Comparison of ENCODE assay signal across 29 cellular contexts in the genomic region with DNA sequence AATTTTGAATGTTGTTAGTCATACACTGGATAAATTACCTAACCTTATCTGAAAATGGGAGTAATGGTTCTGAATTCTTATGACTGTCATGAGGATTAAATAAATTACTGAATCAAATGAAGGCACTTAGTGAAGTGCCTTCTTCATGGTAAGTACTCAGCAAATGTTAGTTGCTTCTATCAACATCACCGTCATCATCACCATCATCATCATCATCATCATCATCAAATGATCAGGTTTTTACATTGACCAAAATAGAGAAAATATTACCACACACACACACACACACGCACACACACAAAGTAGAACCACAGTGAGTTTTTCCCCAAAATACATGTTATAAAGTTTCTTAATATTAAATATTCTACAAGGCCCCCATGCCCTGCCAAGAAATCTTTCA.
"Had no signal": no experiment of that assay in that cellular context is flagged by ENCODE, and none has a peak within 500 bp of the region (broad histone marks: within the 10 kb centered on the region; RNA-seq: fewer than 3 reads in every experiment).

No MANE protein-coding gene starts in this region.

- H3K27me3 ChIP-seq: colonic mucosa, esophagus muscularis mucosa, esophagus squamous epithelium, foreskin keratinocyte, gastrocnemius medialis, gastroesophageal sphincter, heart left ventricle, hepatocyte had no signal

- H3K79me2 ChIP-seq: hepatocyte had no signal

- H3K27me3 Mint-ChIP-seq: dendritic cell treated with granulocyte-macrophage colony-stimulating factor and Interleukin-4, amounts not matched to agents 40 ng/mL and 50 ng/mL, for 4 days; effector memory CD8-positive, alpha-beta T cell had no signal

- H2AFZ ChIP-seq: hepatocyte had no signal

- ATAC-seq: effector memory CD8-positive, alpha-beta T cell; esophagus mucosa; foreskin keratinocyte; gastrocnemius medialis; gastroesophageal sphincter; heart left ventricle; heart right ventricle had no signal

- H3K4me2 ChIP-seq: hepatocyte had no signal

- H3K27ac Mint-ChIP-seq: dendritic cell treated with granulocyte-macrophage colony-stimulating factor and Interleukin-4, amounts not matched to agents 40 ng/mL and 50 ng/mL, for 4 days; effector memory CD8-positive, alpha-beta T cell; endodermal cell had no signal

- H3K4me1 ChIP-seq: colonic mucosa, esophagus squamous epithelium, foreskin keratinocyte, gastroesophageal sphincter, heart left ventricle, heart right ventricle had no signal

- H3K9me3 ChIP-seq: colonic mucosa, esophagus muscularis mucosa, esophagus squamous epithelium, gastrocnemius medialis, gastroesophageal sphincter, heart left ventricle, heart right ventricle had no signal

- H3K4me3 ChIP-seq: colonic mucosa, coronary artery, dorsolateral prefrontal cortex, esophagus muscularis mucosa, esophagus squamous epithelium, gastrocnemius medialis, gastroesophageal sphincter, heart left ventricle, heart right ventricle, hepatocyte had no signal

- H3K36me3 ChIP-seq: colonic mucosa, esophagus muscularis mucosa, esophagus squamous epithelium, gastrocnemius medialis, gastroesophageal sphincter, heart left ventricle, heart right ventricle had no signal

- FAIRE-seq: endometrium, endothelial cell of umbilical vein, frontal cortex had no signal

- DNase-seq: colonic mucosa; cortex of kidney; dermis blood vessel endothelial cell; dorsolateral prefrontal cortex; effector CD4-positive, alpha-beta T cell; effector CD8-positive, alpha-beta T cell; effector memory CD4-positive, alpha-beta T cell; effector memory CD8-positive, alpha-beta T cell; endodermal cell; erythroblast; esophagus squamous epithelium; foreskin fibroblast; foreskin keratinocyte; foreskin melanocyte; gastrocnemius medialis; glutamatergic neuron; head of caudate nucleus; heart left ventricle; heart right ventricle had no signal

- H3K4me3 Mint-ChIP-seq: dendritic cell treated with granulocyte-macrophage colony-stimulating factor and Interleukin-4, amounts not matched to agents 40 ng/mL and 50 ng/mL, for 4 days; effector memory CD8-positive, alpha-beta T cell; endodermal cell had no signal

- H3K9me3 Mint-ChIP-seq: dendritic cell treated with granulocyte-macrophage colony-stimulating factor and Interleukin-4, amounts not matched to agents 40 ng/mL and 50 ng/mL, for 4 days; endodermal cell had no signal

- H3K27ac ChIP-seq: colonic mucosa, coronary artery, dorsolateral prefrontal cortex, epithelial cell of prostate, esophagus muscularis mucosa, esophagus squamous epithelium, foreskin keratinocyte, gastrocnemius medialis, gastroesophageal sphincter, heart left ventricle, heart right ventricle, hepatocyte had no signal
